In genomic region chr5:55104036-55104767, GRCh38 we compare ENCODE assay signal across 19 cellular contexts. TPM values are rescaled to one million over a fixed set of nuclear protein-coding genes. Genes with fewer than 3 reads are reported as not detected.
A peak's percentile ranks its signal among the peaks of the same experiment; 100 is the strongest.
DNase-seq lines count a peak whose midpoint lies in the region; ATAC-seq lines count a peak whose summit lies in the region.
"Had no signal": no experiment of that assay in that cellular context is flagged by ENCODE, and none has a peak within 500 bp of the region (broad histone marks: within the 10 kb centered on the region; RNA-seq: fewer than 3 reads in every experiment).

No MANE protein-coding gene starts in this region.

- no peak for DNase-seq in T-helper 1 cell
- DNase-seq in Kasumi-1 (lab: John Stamatoyannopoulos, UW): peak; percentile 7 to 15
- DNase-seq in central memory CD8-positive, alpha-beta T cell (ENCODE audit: low spot score in 2 of 2): no peak
- DNase-seq in natural killer cell treated with Interleukin-12 subunit alpha and Interleukin-12 subunit beta and Interleukin-15 and Interleukin-18, amount 100 ng/mL, for 72 hours (ENCODE audit: low spot score): no peak
- no peak for DNase-seq in NCI-H1930 (lab: John Stamatoyannopoulos, UW)
- DNase-seq in DMS153 treated with DMSO at 0.1 percent for 48 hours (lab: John Stamatoyannopoulos, UW; ENCODE audit: unreplicated experiment): no peak
- DNase-seq: activated CD4-positive, alpha-beta T cell treated with anti-CD3 and anti-CD28 coated beads, Interleukin-2, amount 50 U/mL, for 48 hours; adrenal gland; colonic mucosa; DMS 273 treated with DMSO at 0.1 percent for 48 hours; NCI-H1417; Peyer's patch; T1000; thyroid gland had no signal

- H3K36me3 Mint-ChIP-seq in T-helper 1 cell treated with Interleukin-12 subunit alpha and Interleukin-12 subunit beta and Interleukin-4 antibody, amounts not matched to agents 30 μg/mL and 1 μg/mL, for 36 hours (ENCODE audit: low read depth): peaks cover 72% of the 10 kb centered on the region
- H3K36me3 Mint-ChIP-seq in central memory CD8-positive, alpha-beta T cell (ENCODE audit: insufficient read depth): peaks cover 49% of the 10 kb centered on the region
- H3K36me3 Mint-ChIP-seq in natural killer cell treated with Interleukin-12 subunit alpha and Interleukin-12 subunit beta and Interleukin-15 and Interleukin-18, amount 100 ng/mL, for 72 hours: peaks cover 45% of the 10 kb centered on the region

- peaks cover 14% of the 10 kb centered on the region for H3K9me3 Mint-ChIP-seq in T-helper 1 cell treated with Interleukin-12 subunit alpha and Interleukin-12 subunit beta and Interleukin-4 antibody, amounts not matched to agents 30 μg/mL and 1 μg/mL, for 36 hours
- H3K9me3 Mint-ChIP-seq in central memory CD8-positive, alpha-beta T cell: peaks cover 5% of the 10 kb centered on the region
- peaks cover 4% of the 10 kb centered on the region for H3K9me3 Mint-ChIP-seq in natural killer cell treated with Interleukin-12 subunit alpha and Interleukin-12 subunit beta and Interleukin-15 and Interleukin-18, amount 100 ng/mL, for 72 hours

- peak overlapping the region; percentile 93 for H3K4me3 Mint-ChIP-seq in T-helper 1 cell treated with Interleukin-12 subunit alpha and Interleukin-12 subunit beta and Interleukin-4 antibody, amounts not matched to agents 30 μg/mL and 1 μg/mL, for 36 hours
- H3K4me3 Mint-ChIP-seq in central memory CD8-positive, alpha-beta T cell: peak overlapping the region; percentile 91
- H3K4me3 Mint-ChIP-seq in natural killer cell treated with Interleukin-12 subunit alpha and Interleukin-12 subunit beta and Interleukin-15 and Interleukin-18, amount 100 ng/mL, for 72 hours: peak overlapping the region; percentile 91

- H3K4me1 Mint-ChIP-seq in T-helper 1 cell treated with Interleukin-12 subunit alpha and Interleukin-12 subunit beta and Interleukin-4 antibody, amounts not matched to agents 30 μg/mL and 1 μg/mL, for 36 hours (ENCODE audit: low read depth): peaks cover 62% of the 10 kb centered on the region
- H3K4me1 Mint-ChIP-seq in central memory CD8-positive, alpha-beta T cell: peaks cover 79% of the 10 kb centered on the region
- peaks cover 60 to 69% of the 10 kb centered on the region in 2 donors for H3K4me1 Mint-ChIP-seq in natural killer cell treated with Interleukin-12 subunit alpha and Interleukin-12 subunit beta and Interleukin-15 and Interleukin-18, amount 100 ng/mL, for 72 hours (ENCODE audit: low read depth in 2 of 2)

- no peak for ATAC-seq in central memory CD8-positive, alpha-beta T cell (replicated peaks; ENCODE audit: extremely low read depth, poor library complexity, severe bottlenecking)
- peak in 1 of 2 donors; percentile 59 for ATAC-seq in natural killer cell treated with Interleukin-12 subunit alpha and Interleukin-12 subunit beta and Interleukin-15 and Interleukin-18, amount 100 ng/mL, for 72 hours
- ATAC-seq in HG02610 (IDR thresholded peaks at IDR 0.05; ENCODE audit: unreplicated experiment): no peak
- ATAC-seq: GM12878 had no signal

- H3K27me3 Mint-ChIP-seq in T-helper 1 cell treated with Interleukin-12 subunit alpha and Interleukin-12 subunit beta and Interleukin-4 antibody, amounts not matched to agents 30 μg/mL and 1 μg/mL, for 36 hours (ENCODE audit: low read depth): no peaks in the 10 kb centered on the region
- H3K27me3 Mint-ChIP-seq in central memory CD8-positive, alpha-beta T cell: no peaks in the 10 kb centered on the region
- H3K27me3 Mint-ChIP-seq in natural killer cell treated with Interleukin-12 subunit alpha and Interleukin-12 subunit beta and Interleukin-15 and Interleukin-18, amount 100 ng/mL, for 72 hours: no peaks in the 10 kb centered on the region

- H3K27ac Mint-ChIP-seq in T-helper 1 cell treated with Interleukin-12 subunit alpha and Interleukin-12 subunit beta and Interleukin-4 antibody, amounts not matched to agents 30 μg/mL and 1 μg/mL, for 36 hours: peak overlapping the region; percentile 71
- peak overlapping the region; percentile 85 for H3K27ac Mint-ChIP-seq in central memory CD8-positive, alpha-beta T cell (ENCODE audit: low read depth)
- peak overlapping the region; percentile 81 to 99 for H3K27ac Mint-ChIP-seq in natural killer cell treated with Interleukin-12 subunit alpha and Interleukin-12 subunit beta and Interleukin-15 and Interleukin-18, amount 100 ng/mL, for 72 hours

RNA-seq across cellular contexts. Expression of gene GZMA, which starts 1.8 kb away (rescaled TPM):
- total RNA-seq in natural killer cell treated with Interleukin-12 subunit alpha and Interleukin-12 subunit beta and Interleukin-15 and Interleukin-18, amount 100 ng/mL, for 72 hours: 1,000 to 10,000 TPM in 1 of 2 donors, 100 to 1,000 TPM in 1; 522 to 1,702 TPM
- total RNA-seq: fibroblast of lung, GM12878, NCI-H460 had no signal

RNA-seq across cellular contexts. Expression of gene GPX8, which starts 55.8 kb away (rescaled TPM):
- not detected for total RNA-seq in natural killer cell treated with Interleukin-12 subunit alpha and Interleukin-12 subunit beta and Interleukin-15 and Interleukin-18, amount 100 ng/mL, for 72 hours
- total RNA-seq: GM12878 had no signal

Comparison
In these comparisons a context has a peak if more than half of its experiments do, and no peak if none do; other contexts are left out.
1. DNase-seq: peak in Kasumi-1 (2 of 2); none in T-helper 1 cell (0 of 5), central memory CD8-positive, alpha-beta T cell (0 of 2), natural killer cell treated with Interleukin-12 subunit alpha and Interleukin-12 subunit beta and Interleukin-15 and Interleukin-18, amount 100 ng/mL, for 72 hours (single experiment), NCI-H1930 (0 of 2) and DMS153 treated with DMSO at 0.1 percent for 48 hours (single experiment).
2. Peak in every context shown above with its lines, with median percentiles within 50 percentile points of each other: H3K27ac Mint-ChIP-seq and H3K4me3 Mint-ChIP-seq.